Comparison of ENCODE assay signal across 1 cellular context in genomic region chr10:114521250-114521649, GRCh38.
TF ChIP-seq lines count a peak whose summit lies in the region.

No MANE protein-coding gene starts in this region.

TF ChIP-seq in HCT116, 20 proteins besides CTCF, POLR2A, EP300 and RAD21 (continued from another document):
- TF ChIP-seq REST (IDR thresholded peaks at IDR 0.05; ENCODE audit: low read depth), result no peak
- TF ChIP-seq YY1 (IDR thresholded peaks at IDR 0.05; ENCODE audit: extremely low read depth, insufficient replicate concordance, low read depth, low read length), result no peak
- TF ChIP-seq ELF1 (IDR thresholded peaks at IDR 0.05; ENCODE audit: borderline replicate concordance, low read depth), result no peak
- no peak for TF ChIP-seq EZH2 (IDR thresholded peaks at IDR 0.05)
- TF ChIP-seq SRF (IDR thresholded peaks at IDR 0.05; ENCODE audit: low read depth), result no peak
